Comparison of ENCODE assay signal across 27 cellular contexts in the genomic region with DNA sequence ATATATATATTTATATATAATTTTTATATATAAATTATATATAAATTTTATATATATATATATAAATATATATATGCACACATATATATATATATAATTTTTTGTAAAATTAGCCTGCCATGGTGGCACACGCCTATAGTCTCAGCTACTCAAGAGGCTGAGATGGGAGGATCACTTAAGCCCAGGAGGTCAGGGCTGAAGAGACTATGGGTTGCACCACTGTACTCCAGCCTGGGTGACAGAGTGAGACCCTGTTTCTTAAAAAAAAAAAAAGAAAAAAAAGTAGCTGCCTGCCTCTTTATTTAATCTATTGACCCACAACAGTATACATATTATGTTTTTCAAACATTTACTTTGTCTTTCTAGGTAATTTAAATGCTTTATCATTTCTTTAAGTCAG.
"Had no signal": no experiment of that assay in that cellular context is flagged by ENCODE, and none has a peak within 500 bp of the region (broad histone marks: within the 10 kb centered on the region; RNA-seq: fewer than 3 reads in every experiment).

No MANE protein-coding gene starts in this region.

- H3K4me1 ChIP-seq: thyroid gland, upper lobe of right lung had no signal

- DNase-seq: stimulated activated CD4-positive, alpha-beta T cell treated with anti-CD3 and anti-CD28 coated beads, Interleukin-2, amount 100 ng/mL, for 48 hours; stimulated activated CD4-positive, alpha-beta T cell treated with anti-CD3 and anti-CD28 coated beads, Interleukin-4, amount 100 ng/mL, for 1 hour; stimulated activated CD4-positive, alpha-beta T cell treated with anti-CD3 and anti-CD28 coated beads, Interleukin-4, amount 100 ng/mL, for 24 hours; stimulated activated CD4-positive, alpha-beta T cell treated with anti-CD3 and anti-CD28 coated beads, Interleukin-4, amount 100 ng/mL, for 4 hours; stimulated activated CD8-positive, alpha-beta memory T cell treated with anti-CD3 and anti-CD28 coated beads, Interleukin-4, amount 100 ng/mL, for 48 hours; stimulated activated naive B cell treated with anti-CD40 and anti-IgM and Interleukin-4, amounts not matched to agents 10 μg/mL and 1 μg/mL and 100 μg/mL, for 72 hours; stimulated activated naive CD4-positive, alpha-beta T cell; stimulated activated naive CD4-positive, alpha-beta T cell treated with Interleukin-2 at 50 U/mL for 16 hours; stimulated activated naive CD8-positive, alpha-beta T cell treated with anti-CD3 and anti-CD28 coated beads, Interleukin-15, amount 100 ng/mL, for 72 hours; stimulated activated naive CD8-positive, alpha-beta T cell treated with anti-CD3 and anti-CD28 coated beads, Interleukin-15, Interleukin-2, amounts not matched to agents 100 U/mL and 50 U/mL, for 24 hours; stomach; substantia nigra; testis; thyroid gland; tibial artery; transverse colon; trophoblast cell; upper lobe of left lung; upper lobe of right lung; uterus had no signal

- FAIRE-seq: urothelium cell line had no signal

- H3K4me3 ChIP-seq: stomach, suprapubic skin, testis, thoracic aorta, thyroid gland, tibial artery, tibial nerve, transverse colon, upper lobe of left lung, upper lobe of right lung, uterus, vagina had no signal

- H3K27me3 ChIP-seq: stomach, suprapubic skin, testis, thyroid gland, tibial artery, tibial nerve, transverse colon, upper lobe of left lung, upper lobe of right lung, uterus, vagina had no signal

- H3K36me3 ChIP-seq: thoracic aorta, uterus had no signal

- ATAC-seq: stimulated activated effector memory CD8-positive, alpha-beta T cell treated with anti-CD3 and anti-CD28 coated beads, Interleukin-12 subunit alpha, Interleukin-12 subunit beta, amount 100 ng/mL, for 72 hours; stimulated activated memory B cell treated with anti-CD40 and anti-IgM and Interleukin-4, amounts not matched to agents 10 μg/mL and 1 μg/mL and 100 μg/mL, for 72 hours; stimulated activated naive B cell treated with anti-CD40 and anti-IgM and Interleukin-4, amounts not matched to agents 10 μg/mL and 1 μg/mL and 100 μg/mL, for 72 hours; stimulated activated naive CD8-positive, alpha-beta T cell treated with anti-CD3 and anti-CD28 coated beads, Interleukin-15, amount 100 ng/mL, for 72 hours; stimulated activated naive CD8-positive, alpha-beta T cell treated with anti-CD3 and anti-CD28 coated beads, Interleukin-15, Interleukin-2, amounts not matched to agents 100 U/mL and 50 U/mL, for 24 hours; upper lobe of right lung had no signal

- H3K27ac ChIP-seq: stomach, suprapubic skin, thyroid gland, tibial artery, tibial nerve, transverse colon, upper lobe of left lung, upper lobe of right lung, uterus, vagina had no signal

- H3K9me3 ChIP-seq: stomach, suprapubic skin, testis, thoracic aorta, thyroid gland, tibial artery, tibial nerve, transverse colon, upper lobe of left lung, upper lobe of right lung, uterus, vagina had no signal
